In the genomic region with DNA sequence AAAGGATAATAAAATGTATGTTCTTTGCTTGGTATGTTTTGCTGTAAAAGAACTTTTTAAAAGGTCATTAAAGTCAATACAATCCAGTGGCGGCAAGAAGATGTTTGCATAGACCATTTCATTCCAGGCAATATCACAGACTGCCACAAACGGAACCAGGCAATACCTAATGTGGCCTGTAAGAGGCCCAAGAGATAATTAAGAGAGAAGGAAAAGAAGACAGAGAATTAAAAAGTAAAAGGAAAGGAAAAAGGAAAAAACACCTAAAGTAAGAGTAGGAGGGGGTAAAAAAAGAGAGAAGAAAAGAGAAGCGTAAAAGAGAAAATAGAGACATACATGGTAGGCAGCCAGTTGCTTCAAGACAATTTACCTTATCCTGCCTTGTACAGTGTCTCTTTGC, we compare ENCODE assay signal across 15 cellular contexts. TPM values are rescaled to one million over a fixed set of nuclear protein-coding genes. Genes with fewer than 3 reads are reported as not detected.
DNase-seq lines count a peak whose midpoint lies in the region; ATAC-seq and TF ChIP-seq lines count a peak whose summit lies in the region.
"Had no signal": no experiment of that assay in that cellular context is flagged by ENCODE, and none has a peak within 500 bp of the region (broad histone marks: within the 10 kb centered on the region; RNA-seq: fewer than 3 reads in every experiment).

No MANE protein-coding gene starts in this region.

- DNase-seq in H9, result no peak
- DNase-seq in PC-3, result no peak
- DNase-seq in neural crest cell (ENCODE audit: low read depth, low spot score), result no peak
- no peak for DNase-seq in NCI-H69 (lab: John Stamatoyannopoulos, UW)
- DNase-seq: Calu3; CD8-positive, alpha-beta T cell; DMS79 treated with DMSO at 0.1 percent for 48 hours; EL; GM23248; HCEC 1CT had no signal

- H3K36me3 ChIP-seq in PC-3 (ENCODE audit: low read depth, low read length), result no peaks in the 10 kb centered on the region
- H3K36me3 ChIP-seq: BLaER1 treated with 17β-estradiol and CSF1 and Interleukin-3, amounts not matched to agents 10 nM and 100 nM had no signal

- H3K18ac ChIP-seq in H9 (ENCODE audit: insufficient read length, low read depth, low read length), result no peak overlapping the region

- no peak overlapping the region for H3T11ph ChIP-seq in H9 (ENCODE audit: low read length)

- H3K79me2 ChIP-seq in H9 (ENCODE audit: insufficient read depth, low read length) (no peaks in the 10 kb centered on the region), PC-3 (ENCODE audit: low read length) (peaks cover 12% of the 10 kb centered on the region)

- H2BK20ac ChIP-seq in H9 (ENCODE audit: low read depth, low read length, poor library complexity, severe bottlenecking), result no peak overlapping the region

- H3K4me3 Mint-ChIP-seq in H9, result no peak overlapping the region
- H3K4me3 Mint-ChIP-seq in neural crest cell, result no peak overlapping the region
- H3K4me3 Mint-ChIP-seq: B cell; CD8-positive, alpha-beta T cell had no signal

- H3K4ac ChIP-seq in H9 (ENCODE audit: low read depth, low read length), result no peak overlapping the region

- H3K23ac ChIP-seq in H9 (ENCODE audit: insufficient read length, low read depth, low read length), result no peak overlapping the region

- H3K27ac ChIP-seq in H9 (ENCODE audit: insufficient read length, low read depth, low read length) (no peak overlapping the region), PC-3 (ENCODE audit: low read length) (no peak overlapping the region)
- H3K27ac ChIP-seq: BLaER1 treated with 17β-estradiol and CSF1 and Interleukin-3, amounts not matched to agents 10 nM and 100 nM; GM23248 had no signal

- no peaks in the 10 kb centered on the region for H3K79me1 ChIP-seq in H9 (ENCODE audit: insufficient read depth, low read depth, low read length, poor library complexity, severe bottlenecking)

- H4K91ac ChIP-seq in H9 (ENCODE audit: insufficient read length, low read depth, low read length), result no peak overlapping the region

- no peaks in the 10 kb centered on the region for H3F3A ChIP-seq in PC-3 (ENCODE audit: low read length, unreplicated experiment)

- H3K9me3 Mint-ChIP-seq in H9, result no peaks in the 10 kb centered on the region
- peaks cover 5% of the 10 kb centered on the region for H3K9me3 Mint-ChIP-seq in neural crest cell
- H3K9me3 Mint-ChIP-seq: CD8-positive, alpha-beta T cell had no signal

- intact Hi-C loops in PC-3 (cut with micrococcal nuclease), result loop anchor here (10.0 kb wide), 1 partner anchor 255 kb away; no protein-coding TSS in a partner anchor

- H4K8ac ChIP-seq in H9 (replicated peaks; ENCODE audit: insufficient read length, low read depth, low read length), result no peak overlapping the region

- CTCF ChIA-PET in PC-3 (lab: Charles Lee), result no interaction called here

- H3K36me3 Mint-ChIP-seq in H9 (ENCODE audit: insufficient read depth in 1 of 3, low read depth in 3 of 3) (no peaks in the 10 kb centered on the region), neural crest cell (ENCODE audit: low read depth) (no peaks in the 10 kb centered on the region)
- H3K36me3 Mint-ChIP-seq: CD8-positive, alpha-beta T cell had no signal

- H4K20me1 ChIP-seq in H9 (ENCODE audit: control insufficient read depth, insufficient read depth, insufficient read length) (no peaks in the 10 kb centered on the region), PC-3 (ENCODE audit: low read length) (no peaks in the 10 kb centered on the region)
- H4K20me1 ChIP-seq: BLaER1 treated with 17β-estradiol and CSF1 and Interleukin-3, amounts not matched to agents 10 nM and 100 nM had no signal

- H3K4me2 ChIP-seq in H9 (ENCODE audit: insufficient read depth, insufficient read length, low read length) (no peak overlapping the region), PC-3 (ENCODE audit: low read length) (no peak overlapping the region)
- H3K4me2 ChIP-seq: BLaER1 treated with 17β-estradiol and CSF1 and Interleukin-3, amounts not matched to agents 10 nM and 100 nM had no signal

- H2BK5ac ChIP-seq in H9 (ENCODE audit: insufficient read length, low read length), result no peak overlapping the region

- H3K27me3 Mint-ChIP-seq in H9 (ENCODE audit: low read depth) (no peaks in the 10 kb centered on the region), neural crest cell (ENCODE audit: low read depth) (no peaks in the 10 kb centered on the region)

- no TSS peak for BruUV-seq in PC-3 (replicated peaks; lab: Mats Ljungman, UMichigan)

- no peak overlapping the region for H2AFZ ChIP-seq in H9 (ENCODE audit: low read length)
- H2AFZ ChIP-seq in PC-3 (ENCODE audit: low read length), result no peak overlapping the region
- H2AFZ ChIP-seq: GM23248 had no signal

- H3K9ac ChIP-seq in H9 (ENCODE audit: extremely low read depth, insufficient read length, low read length) (no peak overlapping the region), PC-3 (ENCODE audit: low read length) (no peak overlapping the region)
- H3K9ac ChIP-seq: BLaER1 treated with 17β-estradiol and CSF1 and Interleukin-3, amounts not matched to agents 10 nM and 100 nM; GM23248 had no signal

- H3K9me2 ChIP-seq in PC-3 (replicated peaks; ENCODE audit: low read length), result no peaks in the 10 kb centered on the region

- H3K4me1 Mint-ChIP-seq in H9, result peaks cover 4 to 7% of the 10 kb centered on the region in 2 experiments
- peaks cover 12% of the 10 kb centered on the region for H3K4me1 Mint-ChIP-seq in neural crest cell

- no peak overlapping the region for H3K56ac ChIP-seq in H9 (ENCODE audit: insufficient read length, low read depth, low read length)

- no peak overlapping the region for H2AK5ac ChIP-seq in H9 (ENCODE audit: insufficient read length, low read length)

- H2BK12ac ChIP-seq in H9 (ENCODE audit: insufficient read length, low read depth, low read length), result no peak overlapping the region

- H3K9me3 ChIP-seq in H9 (ENCODE audit: control insufficient read depth, low read depth, low read length) (no peaks in the 10 kb centered on the region), PC-3 (ENCODE audit: low read length) (no peaks in the 10 kb centered on the region)
- H3K9me3 ChIP-seq: BLaER1 treated with 17β-estradiol and CSF1 and Interleukin-3, amounts not matched to agents 10 nM and 100 nM had no signal

- no peak overlapping the region; a peak in 1 of 7 replicates for H3K27ac Mint-ChIP-seq in H9
- H3K27ac Mint-ChIP-seq in neural crest cell (ENCODE audit: unreplicated experiment), result no peak overlapping the region
- H3K27ac Mint-ChIP-seq: B cell; CD8-positive, alpha-beta T cell had no signal

- no peaks in the 10 kb centered on the region for H3K27me3 ChIP-seq in H9 (ENCODE audit: insufficient read depth, low read length)
- H3K27me3 ChIP-seq in PC-3 (ENCODE audit: low read length), result no peaks in the 10 kb centered on the region
- H3K27me3 ChIP-seq: BLaER1 treated with 17β-estradiol and CSF1 and Interleukin-3, amounts not matched to agents 10 nM and 100 nM had no signal

- no peak overlapping the region for H2BK15ac ChIP-seq in H9 (ENCODE audit: low read depth, low read length)

- no peak overlapping the region for H3K14ac ChIP-seq in H9 (ENCODE audit: insufficient read depth, low read length)

- WGBS in H9 (ENCODE audit: extremely low coverage, insufficient read length, low lambda C conversion rate), result no CpG with 5 or more reads among the region's 3 CpGs

- H3K4me1 ChIP-seq in H9 (ENCODE audit: insufficient read depth, low read length), result no peaks in the 10 kb centered on the region
- peaks cover 15% of the 10 kb centered on the region for H3K4me1 ChIP-seq in PC-3 (ENCODE audit: insufficient read depth, low read length)

- H3K23me2 ChIP-seq in H9 (ENCODE audit: insufficient read length, low read depth, low read length, poor library complexity, severe bottlenecking), result no peaks in the 10 kb centered on the region

- TF ChIP-seq CTCF in H9 (conservative IDR thresholded peaks at IDR 0.05), result peak; percentile 38; the same call in 1 of the 3 replicates
- 0 out of 2 replicates have a peak, but pooled peaks have one; percentile 16 for TF ChIP-seq CTCF in PC-3 (conservative IDR thresholded peaks at IDR 0.05; ENCODE audit: low read depth, low read length)
- peak; percentile 35 for TF ChIP-seq CTCF in neural crest cell (conservative IDR thresholded peaks at IDR 0.05)

- ATAC-seq in PC-3, result no peak
- ATAC-seq in GM18867 (IDR thresholded peaks at IDR 0.05; ENCODE audit: unreplicated experiment), result no peak
- ATAC-seq in activated CD4-positive, CD25-positive, alpha-beta regulatory T cell treated with anti-CD3 and anti-CD28 coated beads, Interleukin-2, amount 50 U/mL, for 24 hours, result no peak
- ATAC-seq: CD8-positive, alpha-beta T cell; GM12878 had no signal

- no peak overlapping the region for H4K5ac ChIP-seq in H9 (ENCODE audit: insufficient read length, low read depth, low read length)

- POLR2A ChIA-PET in PC-3 (lab: Charles Lee; ENCODE audit: unreplicated experiment), result no interaction called here

- H3K4me3 ChIP-seq in PC-3 (ENCODE audit: low read length), result no peak overlapping the region
- H3K4me3 ChIP-seq: BLaER1 treated with 17β-estradiol and CSF1 and Interleukin-3, amounts not matched to agents 10 nM and 100 nM; GM12878; GM23248 had no signal

- H2BK120ac ChIP-seq in H9 (ENCODE audit: low read depth, low read length, poor library complexity, severe bottlenecking), result no peak overlapping the region

RNA-seq across cellular contexts. Expression of gene ARHGAP5, which starts 6.8 kb away (rescaled TPM):
- total RNA-seq in H9 (2021) (71.4 and 73.8 TPM in 2 replicates), PC-3 (2014; rRNA removed) (46.4 and 62.1 TPM in 2 replicates), neural crest cell (109 and 114 TPM in 2 replicates)
